In genomic region chr10:102802920-102803534, GRCh38 we compare ENCODE assay signal across 1 cellular context.
TF ChIP-seq lines count a peak whose summit lies in the region.

No MANE protein-coding gene starts in this region.

TF ChIP-seq in GM12878, 131 proteins besides CTCF, POLR2A, EP300 and RAD21 (continued from another document):
- no peak for TF ChIP-seq CBX5 (IDR thresholded peaks at IDR 0.05; ENCODE audit: low read depth)
- TF ChIP-seq ZNF687 (IDR thresholded peaks at IDR 0.05), result peak; percentile 68; the same call in 1 of the 2 replicates
- peak; percentile 48 to 49; a peak in 2 of 4 replicates for TF ChIP-seq IKZF2 (IDR thresholded peaks at IDR 0.05)
